8 cellular contexts compared by ENCODE assay signal in the genomic region with DNA sequence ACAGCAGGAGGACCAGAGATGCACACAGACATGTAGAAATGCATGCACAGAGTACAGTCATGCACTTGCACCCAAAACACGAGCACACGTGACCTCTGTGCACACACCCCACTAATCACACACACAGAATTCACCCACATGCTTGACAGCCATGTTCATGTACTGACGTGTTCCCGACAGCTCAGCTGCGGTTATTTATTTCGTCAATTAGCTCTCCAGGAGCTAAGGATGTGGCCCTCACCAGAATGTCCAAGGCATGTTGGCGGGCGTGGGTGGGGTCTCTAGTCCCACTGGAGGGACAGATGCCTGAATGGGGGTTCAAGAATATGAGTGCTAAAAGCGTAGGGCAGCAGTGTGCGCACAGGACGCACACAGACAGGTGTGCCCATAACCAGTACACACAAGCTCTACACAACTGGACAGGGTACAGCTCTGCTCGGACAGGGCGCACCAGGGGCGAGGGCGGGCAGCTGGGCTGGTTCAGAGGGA. TPM values are rescaled to one million over a fixed set of nuclear protein-coding genes. Genes with fewer than 3 reads are reported as not detected.
DNase-seq lines count a peak whose midpoint lies in the region; ATAC-seq lines count a peak whose summit lies in the region.

No MANE protein-coding gene starts in this region.

- ATAC-seq in HG03460 (IDR thresholded peaks at IDR 0.05; ENCODE audit: unreplicated experiment) (peak; percentile 9), left ventricle myocardium superior (peak; percentile 43), GM21423 (IDR thresholded peaks at IDR 0.05; ENCODE audit: unreplicated experiment) (no peak)

- no peaks in the 10 kb centered on the region for H3K27me3 Mint-ChIP-seq in activated T-helper 2 cell treated with anti-CD3 and anti-CD28 coated beads, Interferon-gamma antibody, Interleukin-2, Interleukin-4, amounts not matched to agents 10 μg/mL and 5 μg/mL and 100 μg/mL, durations not matched to agents 14 hours and 24 hours and 36 hours (ENCODE audit: low read depth)

- no peaks in the 10 kb centered on the region for H3K9me3 Mint-ChIP-seq in activated T-helper 2 cell treated with anti-CD3 and anti-CD28 coated beads, Interferon-gamma antibody, Interleukin-2, Interleukin-4, amounts not matched to agents 10 μg/mL and 5 μg/mL and 100 μg/mL, durations not matched to agents 14 hours and 24 hours and 36 hours

- H3K27ac Mint-ChIP-seq in activated T-helper 2 cell treated with anti-CD3 and anti-CD28 coated beads, Interferon-gamma antibody, Interleukin-2, Interleukin-4, amounts not matched to agents 10 μg/mL and 5 μg/mL and 100 μg/mL, durations not matched to agents 14 hours and 24 hours and 36 hours, result peak overlapping the region; percentile 99

- intact Hi-C loops in activated T-helper 2 cell treated with anti-CD3 and anti-CD28 coated beads, Interferon-gamma antibody, Interleukin-2, Interleukin-4, amounts not matched to agents 10 μg/mL and 5 μg/mL and 100 μg/mL, durations not matched to agents 14 hours and 24 hours and 36 hours (cut with micrococcal nuclease), result loop anchor here (1.0 to 5.0 kb wide), 7 partner anchors 24 to 444 kb away; a partner anchor contains a TSS
- intact Hi-C loops in left ventricle myocardium superior (cut with micrococcal nuclease), result no loop called here

- DNase-seq in NCI-H2171 (lab: John Stamatoyannopoulos, UW) (peak; percentile 14), NCI-H2171 treated with DMSO at 0.1 percent for 48 hours (lab: John Stamatoyannopoulos, UW) (no peak), left ventricle myocardium superior (no peak), hepatic stellate cell (ENCODE audit: low spot score) (no peak)
- DNase-seq in activated T-helper 2 cell treated with anti-CD3 and anti-CD28 coated beads, Interferon-gamma antibody, Interleukin-2, Interleukin-4, amounts not matched to agents 10 μg/mL and 5 μg/mL and 100 μg/mL, durations not matched to agents 14 hours and 24 hours and 36 hours (ENCODE audit: low spot score), result no peak
- DNase-seq in stimulated activated CD4-positive, alpha-beta T cell treated with anti-CD3 and anti-CD28 coated beads, Interleukin-2, amount 100 ng/mL, for 48 hours, result peak; percentile 24 to 28

- peak overlapping the region; percentile 96 for H3K4me3 Mint-ChIP-seq in activated T-helper 2 cell treated with anti-CD3 and anti-CD28 coated beads, Interferon-gamma antibody, Interleukin-2, Interleukin-4, amounts not matched to agents 10 μg/mL and 5 μg/mL and 100 μg/mL, durations not matched to agents 14 hours and 24 hours and 36 hours (ENCODE audit: low read depth)

- peaks cover 56% of the 10 kb centered on the region for H3K4me1 Mint-ChIP-seq in activated T-helper 2 cell treated with anti-CD3 and anti-CD28 coated beads, Interferon-gamma antibody, Interleukin-2, Interleukin-4, amounts not matched to agents 10 μg/mL and 5 μg/mL and 100 μg/mL, durations not matched to agents 14 hours and 24 hours and 36 hours (ENCODE audit: low read depth)

- peaks cover 43% of the 10 kb centered on the region for H3K36me3 Mint-ChIP-seq in activated T-helper 2 cell treated with anti-CD3 and anti-CD28 coated beads, Interferon-gamma antibody, Interleukin-2, Interleukin-4, amounts not matched to agents 10 μg/mL and 5 μg/mL and 100 μg/mL, durations not matched to agents 14 hours and 24 hours and 36 hours (ENCODE audit: low read depth)

RNA-seq across cellular contexts. Expression of a gene that starts 0.6 kb away (rescaled TPM):
- total RNA-seq in activated T-helper 2 cell treated with anti-CD3 and anti-CD28 coated beads, Interferon-gamma antibody, Interleukin-2, Interleukin-4, amounts not matched to agents 10 μg/mL and 5 μg/mL and 100 μg/mL, durations not matched to agents 14 hours and 24 hours and 36 hours, result 68.9 and 70.3 TPM in 2 replicates
- 50.6 TPM for total RNA-seq in left ventricle myocardium superior

RNA-seq across cellular contexts. Expression of a gene that starts 0.9 kb away (rescaled TPM):
- 23.4 and 25.3 TPM in 2 replicates for total RNA-seq in activated T-helper 2 cell treated with anti-CD3 and anti-CD28 coated beads, Interferon-gamma antibody, Interleukin-2, Interleukin-4, amounts not matched to agents 10 μg/mL and 5 μg/mL and 100 μg/mL, durations not matched to agents 14 hours and 24 hours and 36 hours
- 6.4 TPM for total RNA-seq in left ventricle myocardium superior

RNA-seq across cellular contexts. Expression of a gene that starts 10.6 kb away (rescaled TPM):
- total RNA-seq in activated T-helper 2 cell treated with anti-CD3 and anti-CD28 coated beads, Interferon-gamma antibody, Interleukin-2, Interleukin-4, amounts not matched to agents 10 μg/mL and 5 μg/mL and 100 μg/mL, durations not matched to agents 14 hours and 24 hours and 36 hours, result 26.2 and 27.0 TPM in 2 replicates
- total RNA-seq in left ventricle myocardium superior, result 14.0 TPM

RNA-seq across cellular contexts. Expression of a gene that starts 24.1 kb away (rescaled TPM):
- total RNA-seq in activated T-helper 2 cell treated with anti-CD3 and anti-CD28 coated beads, Interferon-gamma antibody, Interleukin-2, Interleukin-4, amounts not matched to agents 10 μg/mL and 5 μg/mL and 100 μg/mL, durations not matched to agents 14 hours and 24 hours and 36 hours, result 48.7 and 51.2 TPM in 2 replicates
- 59.9 TPM for total RNA-seq in left ventricle myocardium superior

RNA-seq across cellular contexts. Expression of a gene that starts 55.6 kb away (rescaled TPM):
- total RNA-seq in activated T-helper 2 cell treated with anti-CD3 and anti-CD28 coated beads, Interferon-gamma antibody, Interleukin-2, Interleukin-4, amounts not matched to agents 10 μg/mL and 5 μg/mL and 100 μg/mL, durations not matched to agents 14 hours and 24 hours and 36 hours, result 3.8 and 4.3 TPM in 2 replicates
- total RNA-seq in left ventricle myocardium superior, result 0.35 TPM

Comparison
In these comparisons a context has a peak if more than half of its experiments do, and no peak if none do; other contexts are left out.
1. DNase-seq: peak in NCI-H2171 (single experiment) and stimulated activated CD4-positive, alpha-beta T cell treated with anti-CD3 and anti-CD28 coated beads, Interleukin-2, amount 100 ng/mL, for 48 hours (2 of 2); none in NCI-H2171 treated with DMSO at 0.1 percent for 48 hours (single experiment), activated T-helper 2 cell treated with anti-CD3 and anti-CD28 coated beads, Interferon-gamma antibody, Interleukin-2, Interleukin-4, amounts not matched to agents 10 μg/mL and 5 μg/mL and 100 μg/mL, durations not matched to agents 14 hours and 24 hours and 36 hours (single experiment), left ventricle myocardium superior (single experiment) and hepatic stellate cell (single experiment).